Comparison of ENCODE assay signal across 13 cellular contexts in the genomic region with DNA sequence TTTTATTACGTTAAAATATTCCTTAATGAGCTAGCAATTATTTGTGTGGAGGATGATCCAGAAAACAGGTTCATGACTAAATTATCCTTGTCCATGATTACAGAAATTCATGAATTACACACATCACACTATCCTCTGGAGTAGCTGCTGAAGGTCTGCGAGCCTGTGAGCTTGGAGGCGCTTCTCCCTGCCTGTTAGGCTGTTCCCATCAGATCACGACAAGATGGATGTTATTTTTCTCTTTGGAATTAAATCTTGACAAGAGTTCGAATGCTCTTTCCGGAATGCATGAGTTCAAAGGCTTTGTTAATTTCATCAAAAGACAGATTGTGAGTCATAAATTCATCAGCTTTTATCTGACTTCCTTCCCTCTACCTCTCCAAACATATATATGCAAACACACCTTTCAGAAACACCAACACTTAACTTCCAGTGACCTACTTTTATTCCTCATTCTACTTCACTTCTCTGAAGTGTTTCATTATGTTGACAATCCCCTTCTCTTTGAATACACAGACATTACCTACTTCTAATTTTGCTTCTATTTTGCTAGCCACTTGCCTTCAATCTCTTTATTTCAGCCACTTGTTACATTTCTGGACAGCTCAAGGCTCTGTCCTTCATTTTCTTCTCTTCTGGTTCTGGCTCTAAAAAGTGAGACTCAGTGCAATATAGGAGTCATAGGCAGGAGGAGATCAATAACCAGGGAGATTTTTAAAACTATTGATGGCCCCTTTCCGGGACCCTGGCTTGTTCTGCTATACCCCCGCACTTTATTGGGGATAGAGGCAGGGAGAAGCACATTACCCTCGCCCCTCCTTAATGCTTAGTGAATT.
DNase-seq lines count a peak whose midpoint lies in the region; ATAC-seq and TF ChIP-seq lines count a peak whose summit lies in the region.
"Had no signal": no experiment of that assay in that cellular context is flagged by ENCODE, and none has a peak within 500 bp of the region (broad histone marks: within the 10 kb centered on the region; RNA-seq: fewer than 3 reads in every experiment).

No MANE protein-coding gene starts in this region.

- H3K27ac Mint-ChIP-seq in central memory CD8-positive, alpha-beta T cell (ENCODE audit: low read depth), result peak overlapping the region; percentile 84

- H3K36me3 Mint-ChIP-seq in central memory CD8-positive, alpha-beta T cell (ENCODE audit: insufficient read depth), result peaks cover 2% of the 10 kb centered on the region

- H3K4me1 ChIP-seq in spleen, result peaks cover 0 to 30% (median 17%) of the 10 kb centered on the region in 6 donors
- no peaks in the 10 kb centered on the region for H3K4me1 ChIP-seq in GM23248 (ENCODE audit: insufficient read depth)
- H3K4me1 ChIP-seq: A549, pancreas had no signal

- H3K9me3 ChIP-seq in spleen, result peaks cover 0 to 7% (median 0%) of the 10 kb centered on the region in 8 donors
- no peaks in the 10 kb centered on the region for H3K9me3 ChIP-seq in GM23248 (ENCODE audit: low read depth)
- H3K9me3 ChIP-seq: pancreas, transverse colon had no signal

- H3F3A ChIP-seq in GM23248 (ENCODE audit: insufficient read depth), result no peaks in the 10 kb centered on the region

- no peak for TF ChIP-seq CTCF in spleen (IDR thresholded peaks at IDR 0.05 in 8 of 11, conservative IDR thresholded peaks at IDR 0.05 in 3 of 11)

- ATAC-seq in activated CD4-positive, CD25-positive, alpha-beta regulatory T cell treated with anti-CD3 and anti-CD28 coated beads, Interleukin-2, amount 50 U/mL, for 24 hours, result peak; percentile 53 to 70
- ATAC-seq in central memory CD8-positive, alpha-beta T cell (replicated peaks; ENCODE audit: extremely low read depth, poor library complexity, severe bottlenecking), result peak; percentile 79
- ATAC-seq: A549 had no signal

- intact Hi-C loops in spleen (cut with DNase I; ENCODE audit: low total_unique reads), result no loop called here

- no peaks in the 10 kb centered on the region for H3K9me3 Mint-ChIP-seq in central memory CD8-positive, alpha-beta T cell

- no peak for TF ChIP-seq POLR2A in spleen (IDR thresholded peaks at IDR 0.05)

- no peak overlapping the region for H3K4me2 ChIP-seq in GM23248 (ENCODE audit: unreplicated experiment)
- H3K4me2 ChIP-seq: A549, PC-9 had no signal

- in situ Hi-C loops in GM23248 (cut with MboI), result no loop called here

- H4K20me1 ChIP-seq in GM23248 (ENCODE audit: insufficient read depth), result no peaks in the 10 kb centered on the region

- H3K27me3 Mint-ChIP-seq in central memory CD8-positive, alpha-beta T cell, result no peaks in the 10 kb centered on the region

- H3K27ac ChIP-seq in spleen (peak overlapping the region; percentile 17 to 83 (median 71)), GM23248 (no peak overlapping the region)
- H3K27ac ChIP-seq: A549, pancreas, PC-9 had no signal

- H3K79me2 ChIP-seq in GM23248 (ENCODE audit: insufficient read depth), result no peaks in the 10 kb centered on the region

- no peaks in the 10 kb centered on the region for H3K36me3 ChIP-seq in spleen
- H3K36me3 ChIP-seq in GM23248 (ENCODE audit: low read depth), result no peaks in the 10 kb centered on the region
- H3K36me3 ChIP-seq: heart right ventricle, pancreas, transverse colon had no signal

- H3K27me3 ChIP-seq in spleen (replicated peaks in 1 of 7) (no peaks in the 10 kb centered on the region), GM23248 (replicated peaks; ENCODE audit: insufficient read depth) (no peaks in the 10 kb centered on the region)
- H3K27me3 ChIP-seq: heart right ventricle, pancreas, transverse colon had no signal

- H2AFZ ChIP-seq in GM23248, result no peak overlapping the region
- H2AFZ ChIP-seq: PC-9 had no signal

- peaks cover 52% of the 10 kb centered on the region for H3K4me1 Mint-ChIP-seq in central memory CD8-positive, alpha-beta T cell

- H3K9ac ChIP-seq in GM23248, result no peak overlapping the region

- peak overlapping the region; percentile 23 for H3K4me3 Mint-ChIP-seq in central memory CD8-positive, alpha-beta T cell

- H3K4me3 ChIP-seq in spleen (no peak overlapping the region), GM23248 (no peak overlapping the region)
- H3K4me3 ChIP-seq: A549, heart right ventricle, pancreas, PC-9, transverse colon had no signal

- 0 out of 2 replicates have a peak, but pooled peaks cover 6% of the 10 kb centered on the region for H3K9me2 ChIP-seq in GM23248 (ENCODE audit: insufficient read depth)

- DNase-seq in activated CD4-positive, CD25-positive, alpha-beta regulatory T cell treated with anti-CD3 and anti-CD28 coated beads, Interleukin-2, amount 50 U/mL, for 72 hours, result no peak
- DNase-seq in SHP77 (lab: John Stamatoyannopoulos, UW), result peak; percentile 17 to 27
- DNase-seq in central memory CD8-positive, alpha-beta T cell (ENCODE audit: low spot score in 2 of 2), result no peak
- DNase-seq in spleen, result no peak
- no peak for DNase-seq in NAMALWA (ENCODE audit: low spot score)
- no peak for DNase-seq in DMS 273 treated with DMSO at 0.1 percent for 48 hours (lab: John Stamatoyannopoulos, UW)
- DNase-seq in GM23248, result no peak
- DNase-seq: heart right ventricle, pancreas, PC-9, transverse colon had no signal

- WGBS in spleen, 5 donors, result 81 to 88% (median 85%) methylated on average over 9 of the region's 9 CpGs
- WGBS in GM23248 (ENCODE audit: low coverage in 1 of 2, low lambda C conversion rate in 2 of 2, missing lambda C conversion rate in 2 of 2), 2 experiments, result 85 to 86% methylated on average over 9 of the region's 9 CpGs

Comparison
In these comparisons a context has a peak if more than half of its experiments do, and no peak if none do; other contexts are left out.
1. DNase-seq: peak in SHP77 (2 of 2); none in activated CD4-positive, CD25-positive, alpha-beta regulatory T cell treated with anti-CD3 and anti-CD28 coated beads, Interleukin-2, amount 50 U/mL, for 72 hours (single experiment), central memory CD8-positive, alpha-beta T cell (0 of 2), spleen (single experiment), NAMALWA (single experiment), DMS 273 treated with DMSO at 0.1 percent for 48 hours (single experiment) and GM23248 (single experiment).